ENCODE assay signal across 8 cellular contexts in the genomic region with DNA sequence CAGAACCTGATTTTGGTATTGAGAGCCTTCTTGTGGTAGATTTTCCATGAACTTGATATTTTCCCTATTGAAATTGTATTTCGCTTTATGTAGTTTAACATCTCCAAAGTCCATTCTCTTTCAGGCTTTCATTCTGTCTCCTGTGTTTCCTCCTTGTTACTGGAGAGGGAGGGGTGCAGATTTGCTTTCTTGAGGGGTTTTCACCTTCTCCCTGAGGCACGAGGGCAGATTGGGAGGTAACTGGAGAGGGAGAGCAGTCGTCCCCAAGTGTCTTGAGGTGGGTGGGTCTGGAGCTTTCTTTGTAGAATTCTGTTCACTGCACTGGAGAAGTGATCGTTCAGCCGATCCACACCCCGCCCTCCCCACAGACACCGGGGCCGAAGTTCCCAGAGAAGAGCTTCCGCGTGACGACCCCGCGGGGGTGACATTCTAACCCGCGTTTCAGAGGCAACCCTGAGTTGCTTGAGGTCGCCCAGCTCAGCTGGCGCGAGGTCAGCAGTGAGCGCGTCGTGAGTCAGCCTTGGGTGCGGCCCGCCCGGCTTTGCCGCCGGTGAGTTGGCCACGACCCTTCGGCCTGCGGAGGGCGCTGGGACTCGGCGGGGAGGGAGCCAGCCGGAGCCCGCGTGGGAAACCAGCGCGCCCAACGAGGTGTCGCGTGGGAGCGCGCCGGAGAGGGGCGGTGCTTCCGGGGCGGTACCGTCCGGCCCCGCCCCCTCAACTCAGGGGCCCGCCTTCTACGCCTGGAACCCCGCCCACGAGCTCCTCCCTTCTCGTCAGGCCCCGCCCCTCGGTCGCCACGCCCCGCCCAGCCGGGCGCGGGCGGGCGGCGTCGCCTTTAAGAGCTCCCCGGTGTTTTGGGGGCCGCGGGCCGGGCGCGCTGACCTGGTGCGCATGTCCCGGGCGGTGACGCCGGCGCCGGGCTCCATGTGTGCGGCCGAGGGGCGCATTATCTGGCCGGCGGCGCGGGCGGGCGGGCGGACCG. TPM values are rescaled to one million over a fixed set of nuclear protein-coding genes. Genes with fewer than 3 reads are reported as not detected.
A peak's percentile ranks its signal among the peaks of the same experiment; 100 is the strongest.
DNase-seq lines count a peak whose midpoint lies in the region; ATAC-seq, FAIRE-seq and TF ChIP-seq lines count a peak whose summit lies in the region.

Gene GATAD2A (plus strand): TSS at position 797 of the 982 bp plus-strand sequence. CDS start 59,671 bp downstream, outside the sequence.

- TF ChIP-seq POLR2A in lower leg skin (IDR thresholded peaks at IDR 0.05), result no peak

- H3K4me3 Mint-ChIP-seq in activated CD4-positive, alpha-beta memory T cell treated with anti-CD3 and anti-CD28 coated beads for 36 hours, result peak within 1 kb of the TSS; percentile 95

- ATAC-seq in HG03442 (IDR thresholded peaks at IDR 0.05; ENCODE audit: unreplicated experiment), result peak; percentile 69

- H3K27me3 Mint-ChIP-seq in activated CD4-positive, alpha-beta memory T cell treated with anti-CD3 and anti-CD28 coated beads for 36 hours, result no peaks in the 10 kb centered on the region

- peak; percentile 77 for FAIRE-seq in GM19239 (lab: Jason Lieb, UNC)

- no peak for TF ChIP-seq CTCF in lower leg skin (IDR thresholded peaks at IDR 0.05)

- H3K27ac Mint-ChIP-seq in activated CD4-positive, alpha-beta memory T cell treated with anti-CD3 and anti-CD28 coated beads for 36 hours, result peak within 1 kb of the TSS; percentile 93

- peak within 1 kb of the TSS; percentile 84 for H3K4me3 ChIP-seq in lower leg skin (ENCODE audit: low read depth, poor library complexity, severe bottlenecking)

- H3K9me3 Mint-ChIP-seq in activated CD4-positive, alpha-beta memory T cell treated with anti-CD3 and anti-CD28 coated beads for 36 hours, result no peaks in the 10 kb centered on the region

- H3K4me1 Mint-ChIP-seq in activated CD4-positive, alpha-beta memory T cell treated with anti-CD3 and anti-CD28 coated beads for 36 hours (ENCODE audit: low read depth), result peaks cover 62% of the 10 kb centered on the region

- POLR2A ChIA-PET in activated CD4-positive, alpha-beta memory T cell treated with anti-CD3 and anti-CD28 coated beads for 36 hours (lab: Charles Lee), result interaction anchor here (0.5 to 3.4 kb wide), 13 partner anchors 17 to 416 kb away, joined by 3 to 23 read pairs (median 4); partner anchors contain the start of gene ZNF506

- CTCF ChIA-PET in activated CD4-positive, alpha-beta memory T cell treated with anti-CD3 and anti-CD28 coated beads for 36 hours (lab: Charles Lee), result interaction anchor here (0.7 to 4.0 kb wide), 13 partner anchors 10 to 231 kb away, joined by 3 to 36 read pairs (median 6); no protein-coding TSS in a partner anchor

- H3K36me3 Mint-ChIP-seq in activated CD4-positive, alpha-beta memory T cell treated with anti-CD3 and anti-CD28 coated beads for 36 hours, result peaks cover 2% of the 10 kb centered on the region

- DNase-seq in C1 segment of cervical spinal cord (lab: John Stamatoyannopoulos, UW), result peak; percentile 27 to 95 (median 86)
- peak; percentile 86 for DNase-seq in GM19239 (ENCODE audit: insufficient read length, low spot score)
- peak; percentile 86 for DNase-seq in NCI-H748 (lab: John Stamatoyannopoulos, UW; ENCODE audit: unreplicated experiment)
- peak; percentile 94 for DNase-seq in activated CD4-positive, alpha-beta memory T cell treated with anti-CD3 and anti-CD28 coated beads for 36 hours
- DNase-seq in dermis microvascular lymphatic vessel endothelial cell (ENCODE audit: low read depth in 2 of 2), result peak; percentile 76 to 93
- DNase-seq in lower leg skin (ENCODE audit: low spot score in 2 of 2), result peak; percentile 92 to 99
- DNase-seq in stimulated activated CD4-positive, alpha-beta T cell treated with anti-CD3 and anti-CD28 coated beads, Interleukin-4, amount 100 ng/mL, for 4 hours, result peak; percentile 88 to 92

- 2 to 3% methylated on average over 33 to 68 of the region's 90 CpGs for WGBS in lower leg skin, 2 donors

- intact Hi-C loops in activated CD4-positive, alpha-beta memory T cell treated with anti-CD3 and anti-CD28 coated beads for 36 hours (cut with micrococcal nuclease), result loop anchor here (1.0 to 10.0 kb wide), 6 partner anchors 20 to 373 kb away; partner anchors contain the start of genes ARMC6, ATP13A1, MAU2 and SUGP1
- intact Hi-C loops in lower leg skin (cut with DNase I; ENCODE audit: low total_unique reads), result no loop called here

RNA-seq across cellular contexts. Expression of gene GATAD2A, which starts in this region (rescaled TPM):
- 100 to 1,000 TPM; 114 TPM for total RNA-seq in activated CD4-positive, alpha-beta memory T cell treated with anti-CD3 and anti-CD28 coated beads for 36 hours
- 33.1 and 43.7 TPM in 2 replicates for total RNA-seq in dermis microvascular lymphatic vessel endothelial cell
- total RNA-seq in lower leg skin, result 100 to 1,000 TPM in 1 of 4 donors, 10 to 100 TPM in 3; 73.8 to 128 (median 87.7) TPM

Comparison
In these comparisons a context has a peak if more than half of its experiments do, and no peak if none do; other contexts are left out.
1. Peak in every context shown above with its lines: DNase-seq, ATAC-seq and H3K4me3 ChIP-seq.